ENCODE assay signal across 17 cellular contexts in genomic region chr10:89523274-89523673, GRCh38. TPM values are rescaled to one million over a fixed set of nuclear protein-coding genes. Genes with fewer than 3 reads are reported as not detected.
"Had no signal": no experiment of that assay in that cellular context is flagged by ENCODE, and none has a peak within 500 bp of the region (broad histone marks: within the 10 kb centered on the region; RNA-seq: fewer than 3 reads in every experiment).

No MANE protein-coding gene starts in this region.

- H3K4me1 Mint-ChIP-seq: activated B cell treated with CpG ODN at 0.5 μM for 24 hours; stimulated activated naive B cell treated with anti-CD40 and anti-IgM and Interleukin-4, amounts not matched to agents 10 μg/mL and 1 μg/mL and 100 μg/mL, for 72 hours; T-helper 17 cell had no signal

- H3K9me3 Mint-ChIP-seq: activated B cell treated with CpG ODN at 0.5 μM for 24 hours; stimulated activated naive B cell treated with anti-CD40 and anti-IgM and Interleukin-4, amounts not matched to agents 10 μg/mL and 1 μg/mL and 100 μg/mL, for 72 hours had no signal

- H3K27ac ChIP-seq: cardiac muscle cell, skin epidermis, transverse colon, vagina had no signal

- H3K36me3 ChIP-seq: cardiac muscle cell, transverse colon, vagina had no signal

- H3K36me3 Mint-ChIP-seq: stimulated activated naive B cell treated with anti-CD40 and anti-IgM and Interleukin-4, amounts not matched to agents 10 μg/mL and 1 μg/mL and 100 μg/mL, for 72 hours had no signal

- H3K9me3 ChIP-seq: transverse colon, vagina had no signal

- H3K27me3 ChIP-seq: cardiac muscle cell, transverse colon, vagina had no signal

- H3K27ac Mint-ChIP-seq: activated B cell treated with CpG ODN at 0.5 μM for 24 hours; activated CD8-positive, alpha-beta T cell treated with anti-CD3 and anti-CD28 coated beads, Interleukin-2, amount 10 ng/mL, durations not matched to agents 7 days and 5 days; stimulated activated naive B cell treated with anti-CD40 and anti-IgM and Interleukin-4, amounts not matched to agents 10 μg/mL and 1 μg/mL and 100 μg/mL, for 72 hours; T-helper 17 cell had no signal

- DNase-seq: activated B cell treated with CpG ODN at 0.5 μM for 24 hours; activated CD4-positive, alpha-beta T cell treated with anti-CD3 and anti-CD28 coated beads for 48 hours; activated CD8-positive, alpha-beta memory T cell treated with anti-CD3 and anti-CD28 coated beads, Interleukin-2, amount 50 U/mL, for 48 hours; activated CD8-positive, alpha-beta T cell treated with anti-CD3 and anti-CD28 coated beads, Interleukin-2, amount 10 ng/mL, durations not matched to agents 7 days and 5 days; activated naive CD4-positive, alpha-beta T cell treated with Interleukin-2 at 50 U/mL for 16 hours; anterior cingulate cortex; dorsolateral prefrontal cortex; kidney glomerular epithelial cell; stimulated activated CD4-positive, alpha-beta T cell treated with anti-CD3 and anti-CD28 coated beads, Interleukin-15, amount 100 ng/mL, for 24 hours; stimulated activated CD4-positive, alpha-beta T cell treated with anti-CD3 and anti-CD28 coated beads, Interleukin-4, amount 100 ng/mL, for 1 hour; stimulated activated naive B cell treated with anti-CD40 and anti-IgM and Interleukin-4, amounts not matched to agents 10 μg/mL and 1 μg/mL and 100 μg/mL, for 72 hours; T-helper 17 cell; transverse colon had no signal

- H3K4me1 ChIP-seq: transverse colon had no signal

- ATAC-seq: activated CD8-positive, alpha-beta T cell treated with anti-CD3 and anti-CD28 coated beads, Interleukin-2, amount 10 ng/mL, durations not matched to agents 7 days and 5 days; stimulated activated naive B cell treated with anti-CD40 and anti-IgM and Interleukin-4, amounts not matched to agents 10 μg/mL and 1 μg/mL and 100 μg/mL, for 72 hours; T-helper 17 cell had no signal

- H3K4me3 Mint-ChIP-seq: activated B cell treated with CpG ODN at 0.5 μM for 24 hours; activated CD8-positive, alpha-beta T cell treated with anti-CD3 and anti-CD28 coated beads, Interleukin-2, amount 10 ng/mL, durations not matched to agents 7 days and 5 days; stimulated activated naive B cell treated with anti-CD40 and anti-IgM and Interleukin-4, amounts not matched to agents 10 μg/mL and 1 μg/mL and 100 μg/mL, for 72 hours; T-helper 17 cell had no signal

- H3K4me3 ChIP-seq: cardiac muscle cell, dorsolateral prefrontal cortex, lung, skin epidermis, transverse colon, vagina had no signal

RNA-seq across cellular contexts. Expression of gene SLC16A12, which starts 12.1 kb away (rescaled TPM):
- total RNA-seq: activated B cell treated with CpG ODN at 0.5 μM for 24 hours; activated CD8-positive, alpha-beta T cell treated with anti-CD3 and anti-CD28 coated beads, Interleukin-2, amount 10 ng/mL, durations not matched to agents 7 days and 5 days; T-helper 17 cell had no signal
